Comparison of ENCODE assay signal across 26 cellular contexts in the genomic region with DNA sequence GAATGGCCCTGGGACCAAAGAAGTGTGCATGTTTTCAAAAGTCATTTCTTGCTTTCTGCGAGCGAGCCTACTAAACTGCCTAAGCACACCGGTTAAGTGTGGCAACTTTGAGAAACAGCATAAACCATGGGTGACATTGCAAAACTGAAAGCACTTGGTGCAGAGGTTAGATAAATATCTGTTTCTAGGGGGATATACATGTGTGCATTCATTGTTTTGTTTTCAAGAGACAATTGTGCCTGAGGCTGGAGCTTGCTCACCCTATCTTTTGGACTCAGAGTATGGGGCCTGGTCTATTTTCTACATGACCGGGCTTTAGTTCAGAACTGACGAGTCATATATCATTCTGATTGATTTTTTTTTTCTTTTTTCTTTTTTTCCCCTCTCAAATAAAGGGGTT.
A peak's percentile ranks its signal among the peaks of the same experiment; 100 is the strongest.
DNase-seq lines count a peak whose midpoint lies in the region; ATAC-seq, FAIRE-seq and TF ChIP-seq lines count a peak whose summit lies in the region.
"Had no signal": no experiment of that assay in that cellular context is flagged by ENCODE, and none has a peak within 500 bp of the region (broad histone marks: within the 10 kb centered on the region; RNA-seq: fewer than 3 reads in every experiment).

No MANE protein-coding gene starts in this region.

- no peaks in the 10 kb centered on the region for H3K36me3 Mint-ChIP-seq in neural crest cell (ENCODE audit: low read depth)
- no peaks in the 10 kb centered on the region for H3K36me3 Mint-ChIP-seq in CD14-positive monocyte
- H3K36me3 Mint-ChIP-seq in stimulated activated memory B cell treated with anti-CD40 and anti-IgM and Interleukin-4, amounts not matched to agents 10 μg/mL and 1 μg/mL and 100 μg/mL, for 72 hours, result no peaks in the 10 kb centered on the region

- H3K79me2 ChIP-seq in GM12878 (ENCODE audit: control insufficient read depth, insufficient read depth, low read length), result no peaks in the 10 kb centered on the region

- H3K27me3 Mint-ChIP-seq in neural crest cell (ENCODE audit: low read depth) (peaks cover 4% of the 10 kb centered on the region), CD14-positive monocyte (ENCODE audit: low read depth in 3 of 3) (peaks cover 0 to 2% (median 0%) of the 10 kb centered on the region in 3 donors)
- H3K27me3 Mint-ChIP-seq in stimulated activated memory B cell treated with anti-CD40 and anti-IgM and Interleukin-4, amounts not matched to agents 10 μg/mL and 1 μg/mL and 100 μg/mL, for 72 hours, result no peaks in the 10 kb centered on the region
- H3K27me3 Mint-ChIP-seq: CD4-positive, alpha-beta T cell had no signal

- ATAC-seq in GM12878 (peak; percentile 33), HG02840 (IDR thresholded peaks at IDR 0.05; ENCODE audit: low FRiP score, unreplicated experiment) (no peak), GM18873 (IDR thresholded peaks at IDR 0.05; ENCODE audit: low FRiP score, unreplicated experiment) (no peak)
- no peak for ATAC-seq in stimulated activated memory B cell treated with anti-CD40 and anti-IgM and Interleukin-4, amounts not matched to agents 10 μg/mL and 1 μg/mL and 100 μg/mL, for 72 hours

- H3K9me3 ChIP-seq in GM12878 (replicated peaks; ENCODE audit: control insufficient read depth, insufficient read depth, low read length), result no peaks in the 10 kb centered on the region
- H3K9me3 ChIP-seq: BLaER1, MG63 had no signal

- intact Hi-C loops in GM12878 (cut with micrococcal nuclease; ENCODE audit: unreplicated experiment) (no loop called here), CD14-positive monocyte (cut with micrococcal nuclease) (no loop called here)

- H3K27me3 ChIP-seq in HL-60 (ENCODE audit: insufficient read depth, poor library complexity, severe bottlenecking) (no peaks in the 10 kb centered on the region), GM12878 (replicated peaks in 1 of 2; ENCODE audit: control insufficient read depth in 2 of 2, insufficient read depth in 2 of 2, low read length in 1 of 2) (no peaks in the 10 kb centered on the region)
- H3K27me3 ChIP-seq: BLaER1, MG63 had no signal

- CTCF ChIA-PET in GM12878 (lab: Yijun Ruan, JAX), result no interaction called here

- SMC1A ChIA-PET in GM12878 (lab: Charles Lee; ENCODE audit: uncharacterized antibody, unreplicated experiment), result no interaction called here

- FAIRE-seq in GM12878 (lab: Jason Lieb, UNC), result no peak
- FAIRE-seq: A204.1 had no signal

- H3K4me3 ChIP-seq in HL-60 (replicated peaks; ENCODE audit: insufficient read depth, low read length) (no peak overlapping the region), GM12878 (no peak overlapping the region)
- H3K4me3 ChIP-seq: BLaER1, GM23248, MG63 had no signal

- H3K4me3 Mint-ChIP-seq in neural crest cell (no peak overlapping the region), CD14-positive monocyte (no peak overlapping the region)
- H3K4me3 Mint-ChIP-seq in stimulated activated memory B cell treated with anti-CD40 and anti-IgM and Interleukin-4, amounts not matched to agents 10 μg/mL and 1 μg/mL and 100 μg/mL, for 72 hours, result no peak overlapping the region
- H3K4me3 Mint-ChIP-seq: CD4-positive, alpha-beta T cell; H9 had no signal

- no peak overlapping the region for H3K4me2 ChIP-seq in GM12878 (ENCODE audit: control insufficient read depth, insufficient read depth)
- H3K4me2 ChIP-seq: BLaER1 had no signal

- no peaks in the 10 kb centered on the region for H3K9me3 Mint-ChIP-seq in neural crest cell
- H3K9me3 Mint-ChIP-seq in CD14-positive monocyte, result peaks cover 0 to 2% (median 0%) of the 10 kb centered on the region in 7 donors
- H3K9me3 Mint-ChIP-seq in stimulated activated memory B cell treated with anti-CD40 and anti-IgM and Interleukin-4, amounts not matched to agents 10 μg/mL and 1 μg/mL and 100 μg/mL, for 72 hours, result peaks cover 7% of the 10 kb centered on the region
- H3K9me3 Mint-ChIP-seq: CD4-positive, alpha-beta T cell had no signal

- H3K4me1 ChIP-seq in GM12878 (ENCODE audit: control insufficient read depth, insufficient read depth, low read length), result no peaks in the 10 kb centered on the region
- H3K4me1 ChIP-seq: BLaER1 had no signal

- DNase-seq in EL (peak; percentile 33), HL-60 (ENCODE audit: low read depth in 1 of 2, low spot score in 1 of 2) (peak in 1 of 2 experiments; percentile 11), GM12878 (ENCODE audit: low read depth, low spot score) (no peak), neural crest cell (ENCODE audit: low read depth, low spot score) (no peak), CD14-positive monocyte (ENCODE audit: low spot score) (no peak)
- DNase-seq: CD4-positive, alpha-beta T cell; DMS53; GM23248; H9; KBM-7; MG63; NCI-H1092; NCI-H1417 treated with DMSO at 0.1 percent for 48 hours; NCI-H1694 treated with DMSO at 0.1 percent for 48 hours; NCI-H2081; NCI-H2171; NCI-H345; NCI-H510A treated with DMSO at 0.1 percent for 48 hours; NCI-H774; SHP77 had no signal

- H3K36me3 ChIP-seq in GM12878 (ENCODE audit: control insufficient read depth in 2 of 2, insufficient read depth in 2 of 2, low read length in 1 of 2), result no peaks in the 10 kb centered on the region; a peak in 1 of 4 replicates
- H3K36me3 ChIP-seq: BLaER1, MG63 had no signal

- H4K20me1 ChIP-seq in GM12878 (ENCODE audit: control insufficient read depth, insufficient read depth), result no peaks in the 10 kb centered on the region
- H4K20me1 ChIP-seq: BLaER1 had no signal

- RAD21 ChIA-PET in GM12878 (lab: Charles Lee; ENCODE audit: unreplicated experiment), result no interaction called here

- no peak for TF ChIP-seq CTCF in HL-60 (IDR thresholded peaks at IDR 0.05; ENCODE audit: insufficient read depth, low read length)
- TF ChIP-seq CTCF in GM12878 (IDR thresholded peaks at IDR 0.05 in 2 of 3, conservative IDR thresholded peaks at IDR 0.05 in 1 of 3; ENCODE audit: control insufficient read depth in 2 of 3, extremely low read depth in 1 of 3, insufficient read depth in 1 of 3, low read depth in 3 of 3, low read length in 3 of 3), result no peak
- no peak for TF ChIP-seq CTCF in neural crest cell (conservative IDR thresholded peaks at IDR 0.05)
- no peak for TF ChIP-seq CTCF in CD14-positive monocyte (IDR thresholded peaks at IDR 0.05)

- WGBS in GM12878 (ENCODE audit: insufficient coverage, insufficient replicate concordance, low lambda C conversion rate, missing lambda C conversion rate), result 64% methylated on average over 5 of the region's 5 CpGs

- no peak for TF ChIP-seq RAD21 in GM12878 (IDR thresholded peaks at IDR 0.05; ENCODE audit: insufficient read depth, low read depth, low read length)

- POLR2A ChIA-PET in GM12878 (lab: Charles Lee), result no interaction called here

- no peak overlapping the region for H3K9ac ChIP-seq in GM12878 (ENCODE audit: control insufficient read depth, insufficient read depth, low read length)
- H3K9ac ChIP-seq: BLaER1, GM23248 had no signal

- in situ Hi-C loops in GM12878 (cut with MboI), result no loop called here

- H3K4me1 Mint-ChIP-seq in neural crest cell (peaks cover 15% of the 10 kb centered on the region), CD14-positive monocyte (no peaks in the 10 kb centered on the region)
- no peaks in the 10 kb centered on the region for H3K4me1 Mint-ChIP-seq in stimulated activated memory B cell treated with anti-CD40 and anti-IgM and Interleukin-4, amounts not matched to agents 10 μg/mL and 1 μg/mL and 100 μg/mL, for 72 hours

- BruUV-seq in GM12878 (replicated peaks; lab: Mats Ljungman, UMichigan), result no TSS peak

- H3K27ac Mint-ChIP-seq in neural crest cell (ENCODE audit: unreplicated experiment) (peak overlapping the region; percentile 15), CD14-positive monocyte (no peak overlapping the region)
- H3K27ac Mint-ChIP-seq in stimulated activated memory B cell treated with anti-CD40 and anti-IgM and Interleukin-4, amounts not matched to agents 10 μg/mL and 1 μg/mL and 100 μg/mL, for 72 hours, result no peak overlapping the region
- H3K27ac Mint-ChIP-seq: CD4-positive, alpha-beta T cell; H9 had no signal

- no peak overlapping the region for H2AFZ ChIP-seq in GM12878 (ENCODE audit: control insufficient read depth, low read depth, low read length)
- H2AFZ ChIP-seq: GM23248 had no signal

- no peak for TF ChIP-seq POLR2A in GM12878 (IDR thresholded peaks at IDR 0.05; ENCODE audit: low read depth, low read length)

- peak overlapping the region; percentile 42; the same call in 1 of the 2 replicates for H3K27ac ChIP-seq in HL-60 (replicated peaks)
- H3K27ac ChIP-seq in GM12878 (ENCODE audit: control insufficient read depth, insufficient read depth), result no peak overlapping the region
- H3K27ac ChIP-seq: BLaER1, GM23248, RWPE1 had no signal

- TF ChIP-seq EP300 in GM12878 (IDR thresholded peaks at IDR 0.05; ENCODE audit: borderline replicate concordance in 1 of 2, control insufficient read depth in 1 of 2, low read depth in 2 of 2, low read length in 2 of 2), result no peak

TF ChIP-seq in GM12878, 131 proteins besides CTCF, POLR2A, EP300 and RAD21 (continues in another document):
- TF ChIP-seq JUNB (IDR thresholded peaks at IDR 0.05), result no peak
- TF ChIP-seq HCFC1 (IDR thresholded peaks at IDR 0.05; ENCODE audit: low read length), result no peak
- TF ChIP-seq ETV6 (conservative IDR thresholded peaks at IDR 0.05 in 1 of 2, IDR thresholded peaks at IDR 0.05 in 1 of 2; ENCODE audit: borderline replicate concordance in 1 of 2, low read depth in 1 of 2), result no peak
- no peak for TF ChIP-seq ZNF622 (IDR thresholded peaks at IDR 0.05)
- TF ChIP-seq, protein P1, sequence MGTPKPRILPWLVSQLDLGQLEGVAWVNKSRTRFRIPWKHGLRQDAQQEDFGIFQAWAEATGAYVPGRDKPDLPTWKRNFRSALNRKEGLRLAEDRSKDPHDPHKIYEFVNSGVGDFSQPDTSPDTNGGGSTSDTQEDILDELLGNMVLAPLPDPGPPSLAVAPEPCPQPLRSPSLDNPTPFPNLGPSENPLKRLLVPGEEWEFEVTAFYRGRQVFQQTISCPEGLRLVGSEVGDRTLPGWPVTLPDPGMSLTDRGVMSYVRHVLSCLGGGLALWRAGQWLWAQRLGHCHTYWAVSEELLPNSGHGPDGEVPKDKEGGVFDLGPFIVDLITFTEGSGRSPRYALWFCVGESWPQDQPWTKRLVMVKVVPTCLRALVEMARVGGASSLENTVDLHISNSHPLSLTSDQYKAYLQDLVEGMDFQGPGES (IDR thresholded peaks at IDR 0.05), result no peak
